Comparison of ENCODE assay signal across 20 cellular contexts in the genomic region with DNA sequence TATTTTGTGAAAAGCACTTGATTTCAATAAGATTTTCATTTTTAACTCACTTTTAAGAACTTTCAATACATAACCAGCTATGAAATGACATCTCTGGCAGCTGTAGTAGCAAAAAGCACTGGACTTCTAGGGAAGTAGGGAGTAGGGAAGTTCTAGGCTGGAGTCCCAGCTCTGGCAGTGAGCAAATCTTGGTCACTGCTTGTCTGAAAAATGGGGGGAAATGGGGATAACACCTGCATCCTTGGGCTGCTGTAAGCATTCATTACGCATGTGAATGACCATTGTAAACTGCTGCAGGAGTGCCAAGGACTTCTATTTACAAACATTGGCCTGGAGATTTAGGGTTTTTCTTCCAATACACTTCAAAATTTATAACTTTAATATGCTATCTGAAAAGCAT. TPM values are rescaled to one million over a fixed set of nuclear protein-coding genes. Genes with fewer than 3 reads are reported as not detected.
DNase-seq lines count a peak whose midpoint lies in the region; ATAC-seq and TF ChIP-seq lines count a peak whose summit lies in the region.
"Had no signal": no experiment of that assay in that cellular context is flagged by ENCODE, and none has a peak within 500 bp of the region (broad histone marks: within the 10 kb centered on the region; RNA-seq: fewer than 3 reads in every experiment).

No MANE protein-coding gene starts in this region.

- no peak overlapping the region for H3K9ac ChIP-seq in HUES64 (ENCODE audit: low read depth, low read length)
- H3K9ac ChIP-seq: KMS-11 had no signal

- H3K4me1 ChIP-seq in HUES64 (ENCODE audit: insufficient read depth, low read length), result peaks cover 58% of the 10 kb centered on the region
- H3K4me1 ChIP-seq in body of pancreas, result peaks cover 3% of the 10 kb centered on the region
- H3K4me1 ChIP-seq: prostate gland had no signal

- H3K27ac Mint-ChIP-seq in osteocyte (ENCODE audit: unreplicated experiment), result peak overlapping the region; percentile 83
- H3K27ac Mint-ChIP-seq: activated CD4-positive, alpha-beta T cell treated with anti-CD3 and anti-CD28 coated beads, Interleukin-2, amount 10 ng/mL, durations not matched to agents 7 days and 5 days had no signal

- ATAC-seq in sciatic nerve (no peak), HG02763 (IDR thresholded peaks at IDR 0.05; ENCODE audit: unreplicated experiment) (no peak), body of pancreas (no peak)
- ATAC-seq: foreskin keratinocyte had no signal

- H3K36me3 ChIP-seq in HUES64 (ENCODE audit: insufficient read depth, low read length) (peaks cover 42% of the 10 kb centered on the region), body of pancreas (replicated peaks in 1 of 2; ENCODE audit: insufficient read depth in 1 of 2, low read depth in 2 of 2) (peaks cover 0 to 7% of the 10 kb centered on the region in 2 donors)

- no peak for TF ChIP-seq POLR2A in body of pancreas (IDR thresholded peaks at IDR 0.05)

- H3K27ac ChIP-seq in AG04450 (ENCODE audit: low read depth, low read length) (peak overlapping the region; percentile 58), HUES64 (ENCODE audit: low read depth, low read length) (peak overlapping the region; percentile 36; the same call in 1 of the 2 replicates), body of pancreas (no peak overlapping the region)
- H3K27ac ChIP-seq: foreskin keratinocyte, KMS-11, prostate gland had no signal

- H3K36me3 Mint-ChIP-seq in osteocyte (ENCODE audit: unreplicated experiment), result peaks cover 39% of the 10 kb centered on the region

- intact Hi-C loops in sciatic nerve (cut with DNase I), result no loop called here
- intact Hi-C loops in body of pancreas (cut with DNase I), result no loop called here

- H3K4me3 Mint-ChIP-seq in osteocyte (ENCODE audit: unreplicated experiment), result no peak overlapping the region
- H3K4me3 Mint-ChIP-seq: activated CD4-positive, alpha-beta T cell treated with anti-CD3 and anti-CD28 coated beads, Interleukin-2, amount 10 ng/mL, durations not matched to agents 7 days and 5 days; CD8-positive, alpha-beta memory T cell; nephron progenitor cell had no signal

- no peaks in the 10 kb centered on the region for H3K27me3 Mint-ChIP-seq in osteocyte (ENCODE audit: unreplicated experiment)
- H3K27me3 Mint-ChIP-seq: activated CD4-positive, alpha-beta T cell treated with anti-CD3 and anti-CD28 coated beads, Interleukin-2, amount 10 ng/mL, durations not matched to agents 7 days and 5 days; CD8-positive, alpha-beta memory T cell had no signal

- peaks cover 51% of the 10 kb centered on the region for H3K4me1 Mint-ChIP-seq in osteocyte (ENCODE audit: unreplicated experiment)

- CTCF ChIA-PET in AG04450 (lab: Charles Lee), result interaction anchor here (1.5 kb wide), 1 partner anchor 463 kb away, joined by 3 read pairs; no protein-coding TSS in a partner anchor

- DNase-seq in AG04450 (ENCODE audit: low read depth, low spot score) (no peak), dermis blood vessel endothelial cell (peak; percentile 76), osteocyte (ENCODE audit: extremely low spot score, unreplicated experiment) (no peak), sciatic nerve (ENCODE audit: low spot score) (no peak), NAMALWA (ENCODE audit: low spot score) (no peak), body of pancreas (no peak)
- DNase-seq: activated CD4-positive, alpha-beta T cell treated with anti-CD3 and anti-CD28 coated beads, Interleukin-2, amount 10 ng/mL, durations not matched to agents 7 days and 5 days; activated naive CD4-positive, alpha-beta T cell treated with Interleukin-2 at 50 U/mL for 16 hours; anterior cingulate cortex; CD8-positive, alpha-beta memory T cell; DMS79; foreskin keratinocyte; kidney glomerular epithelial cell; NCI-H526 treated with DMSO at 0.1 percent for 48 hours; nephron progenitor cell; stimulated activated CD4-positive, alpha-beta T cell treated with anti-CD3 and anti-CD28 coated beads, Interleukin-12 subunit alpha, Interleukin-12 subunit beta, amount 100 ng/mL, for 4 hours had no signal

- H3K4me3 ChIP-seq in AG04450 (ENCODE audit: low read depth, low read length) (no peak overlapping the region), HUES64 (ENCODE audit: low read length) (no peak overlapping the region), body of pancreas (no peak overlapping the region)
- H3K4me3 ChIP-seq: prostate gland had no signal

- no peaks in the 10 kb centered on the region for H3K9me3 ChIP-seq in AG04450 (ENCODE audit: control insufficient read depth, insufficient read depth, low read length)
- no peaks in the 10 kb centered on the region for H3K9me3 ChIP-seq in HUES64 (ENCODE audit: insufficient read depth, low read depth, low read length)
- H3K9me3 ChIP-seq in body of pancreas, result no peaks in the 10 kb centered on the region
- H3K9me3 ChIP-seq: prostate gland had no signal

- H3K9me3 Mint-ChIP-seq in osteocyte (ENCODE audit: unreplicated experiment), result no peaks in the 10 kb centered on the region
- H3K9me3 Mint-ChIP-seq: activated CD4-positive, alpha-beta T cell treated with anti-CD3 and anti-CD28 coated beads, Interleukin-2, amount 10 ng/mL, durations not matched to agents 7 days and 5 days; CD8-positive, alpha-beta memory T cell; nephron progenitor cell had no signal

- WGBS in HUES64, result 68% methylated on average over 1 of the region's 1 CpG
- 85 to 89% methylated on average over 1 of the region's 1 CpG for WGBS in body of pancreas, 2 donors

- no peak for TF ChIP-seq CTCF in AG04450 (IDR thresholded peaks at IDR 0.05; ENCODE audit: low read depth, low read length)
- TF ChIP-seq CTCF in osteocyte (IDR thresholded peaks at IDR 0.05), result no peak
- no peak for TF ChIP-seq CTCF in body of pancreas (IDR thresholded peaks at IDR 0.05)

- H3K27me3 ChIP-seq in AG04450 (ENCODE audit: control insufficient read depth, insufficient read depth, low read length), result no peaks in the 10 kb centered on the region
- H3K27me3 ChIP-seq in HUES64 (ENCODE audit: insufficient read depth, low read length), result no peaks in the 10 kb centered on the region
- H3K27me3 ChIP-seq in body of pancreas, result no peaks in the 10 kb centered on the region
- H3K27me3 ChIP-seq: foreskin keratinocyte had no signal

- POLR2A ChIA-PET in AG04450 (lab: Yijun Ruan, JAX), result interaction anchor here (0.6 to 2.5 kb wide), 2 partner anchors 45 to 431 kb away, joined by 3 to 10 read pairs; no protein-coding TSS in a partner anchor

RNA-seq across cellular contexts. Expression of a gene that starts 0.9 kb away (rescaled TPM):
- polyA plus RNA-seq in AG04450 (2011; rRNA removed), result 8.6 and 9.1 TPM in 2 replicates
- polyA minus RNA-seq in AG04450 (2011; rRNA and poly(A)+ RNA removed), result 7.7 and 8.0 TPM in 2 replicates
- not detected for polyA plus RNA-seq in HUES64 (2013, experiment 1 of 2)
- polyA plus RNA-seq in HUES64 (2013, experiment 2 of 2), result not detected
- total RNA-seq in dermis blood vessel endothelial cell, result 2.2 and 3.1 TPM in 2 replicates
- 0.52 and 0.83 TPM in 2 replicates for total RNA-seq in osteocyte
- total RNA-seq in sciatic nerve, result 0.27 TPM
- not detected for total RNA-seq in body of pancreas
- total RNA-seq: activated CD4-positive, alpha-beta T cell treated with anti-CD3 and anti-CD28 coated beads, Interleukin-2, amount 10 ng/mL, durations not matched to agents 7 days and 5 days; CD8-positive, alpha-beta memory T cell; prostate gland had no signal
- polyA plus RNA-seq: CD8-positive, alpha-beta memory T cell had no signal

RNA-seq across cellular contexts. Expression of a gene that starts 56.1 kb away (rescaled TPM):
- polyA plus RNA-seq in AG04450 (2011; rRNA removed), result 45.0 and 51.5 TPM in 2 replicates
- 23.3 and 28.7 TPM in 2 replicates for polyA minus RNA-seq in AG04450 (2011; rRNA and poly(A)+ RNA removed)
- 33.5 TPM for polyA plus RNA-seq in HUES64 (2013, experiment 1 of 2)
- 36.7 TPM for polyA plus RNA-seq in HUES64 (2013, experiment 2 of 2)
- 28.2 and 35.0 TPM in 2 replicates for total RNA-seq in dermis blood vessel endothelial cell
- 37.9 and 38.6 TPM in 2 replicates for total RNA-seq in osteocyte
- total RNA-seq in sciatic nerve, result 21.8 TPM
- total RNA-seq in body of pancreas, result 10 to 100 TPM in 1 of 2 donors, 1 to 10 TPM in 1; 9.3 to 10.5 TPM

Comparison
In these comparisons a context has a peak if more than half of its experiments do, and no peak if none do; other contexts are left out.
1. H3K27ac ChIP-seq: peak in AG04450 (single experiment) and HUES64 (single experiment); none in body of pancreas (0 of 4).